33 cellular contexts compared by ENCODE assay signal in the genomic region with DNA sequence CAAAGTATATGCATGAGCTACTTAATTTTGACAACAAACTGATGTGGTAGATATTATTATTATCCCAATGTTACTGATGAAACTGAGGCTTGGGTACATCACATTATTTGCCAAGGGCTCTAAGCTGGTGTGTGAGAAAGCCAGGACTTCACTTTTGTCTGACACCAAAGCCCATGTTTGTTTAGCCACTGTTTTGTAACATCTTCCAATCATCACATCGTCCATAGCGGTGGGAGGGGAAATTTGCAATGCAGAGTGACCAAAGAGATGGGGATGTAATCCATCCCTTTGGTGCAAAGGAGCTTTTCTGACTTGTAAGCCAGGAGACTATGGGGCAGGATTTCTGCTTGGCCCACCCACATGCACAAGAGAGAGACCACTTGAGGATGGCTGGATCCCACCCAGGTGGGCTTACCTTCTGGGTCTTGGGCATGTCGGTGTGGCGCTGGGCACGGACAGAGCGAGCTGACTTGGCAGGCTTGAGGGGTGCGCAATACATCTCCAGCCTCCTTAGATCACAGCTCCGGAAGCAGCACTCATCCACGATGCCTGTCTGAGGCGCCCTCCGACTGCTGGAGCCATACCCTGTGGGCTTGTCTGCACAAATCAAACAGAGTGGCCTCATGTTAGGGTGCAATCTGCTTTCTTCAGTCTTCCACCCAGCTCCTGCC.
"Had no signal": no experiment of that assay in that cellular context is flagged by ENCODE, and none has a peak within 500 bp of the region (broad histone marks: within the 10 kb centered on the region; RNA-seq: fewer than 3 reads in every experiment).

No MANE protein-coding gene starts in this region.

- H3K36me3 ChIP-seq: adrenal gland, brain microvascular endothelial cell, breast epithelium had no signal

- H3K27ac ChIP-seq: adrenal gland, body of pancreas, brain microvascular endothelial cell, breast epithelium, VCaP had no signal

- H3K4me3 ChIP-seq: adrenal gland, body of pancreas, breast epithelium had no signal

- FAIRE-seq: astrocyte, TTC549 had no signal

- DNase-seq: activated B cell treated with CpG ODN at 0.5 μM for 24 hours; activated CD4-positive, alpha-beta memory T cell treated with anti-CD3 and anti-CD28 coated beads for 36 hours; activated CD4-positive, alpha-beta T cell treated with anti-CD3 and anti-CD28 coated beads for 4 hours; activated CD4-positive, alpha-beta T cell treated with anti-CD3 and anti-CD28 coated beads, Interleukin-2, amount 10 ng/mL, durations not matched to agents 24 days and 14 days; activated CD4-positive, alpha-beta T cell treated with anti-CD3 and anti-CD28 coated beads, Interleukin-2, amount 50 U/mL, for 1 hour; activated CD4-positive, alpha-beta T cell treated with anti-CD3 and anti-CD28 coated beads, Interleukin-2, amount 50 U/mL, for 4 hours; activated CD4-positive, CD25-positive, alpha-beta regulatory T cell treated with anti-CD3 and anti-CD28 coated beads, Interleukin-2, amount 50 U/mL, for 72 hours; activated CD8-positive, alpha-beta memory T cell treated with anti-CD3 and anti-CD28 coated beads, Interleukin-2, amount 50 U/mL, for 4 hours; activated CD8-positive, alpha-beta T cell treated with anti-CD3 and anti-CD28 coated beads for 36 hours; activated effector memory CD4-positive, alpha-beta T cell treated with anti-CD3 and anti-CD28 coated beads, Interleukin-2, amount 50 U/mL, for 16 hours; activated gamma-delta T cell treated with Interleukin-2 at 50 U/mL for 16 hours; activated naive CD4-positive, alpha-beta T cell; activated naive CD4-positive, alpha-beta T cell treated with anti-CD3 and anti-CD28 coated beads for 36 hours; activated naive CD4-positive, alpha-beta T cell treated with anti-CD3 and anti-CD28 coated beads, Interleukin-2, amount 50 U/mL, for 16 hours; activated naive CD8-positive, alpha-beta T cell treated with anti-CD3 and anti-CD28 coated beads for 36 hours; activated T-cell treated with anti-CD3 and anti-CD28 coated beads for 4 hours; activated T-cell treated with anti-CD3 and anti-CD28 coated beads, Interleukin-2, amount 50 U/mL, for 1 hour; activated T-cell treated with anti-CD3 and anti-CD28 coated beads, Interleukin-2, amount 50 U/mL, for 4 hours; activated T-cell treated with anti-CD3 and anti-CD28 coated beads, Interleukin-2, amount 50 U/mL, for 72 hours; adrenal gland; amniotic stem cell; body of pancreas; brain microvascular endothelial cell; central memory CD4-positive, alpha-beta T cell; T-cell; T-helper 17 cell; T-helper 9 cell had no signal

- ATAC-seq: activated CD8-positive, alpha-beta T cell treated with anti-CD3 and anti-CD28 coated beads for 36 hours; activated naive CD4-positive, alpha-beta T cell treated with anti-CD3 and anti-CD28 coated beads, Interleukin-2, amount 50 U/mL, for 72 hours; activated T-cell treated with anti-CD3 and anti-CD28 coated beads, Interleukin-2, amount 50 U/mL, for 4 hours; activated T-cell treated with anti-CD3 and anti-CD28 coated beads, Interleukin-2, amount 50 U/mL, for 72 hours; activated T-helper 17 cell treated with anti-CD3 and anti-CD28 coated beads, Interleukin-2, amount 50 U/mL, for 72 hours; body of pancreas; T-cell; T-helper 17 cell had no signal

- H3K9me3 ChIP-seq: adrenal gland, body of pancreas, breast epithelium had no signal

- H3K4me1 ChIP-seq: adrenal gland, body of pancreas, breast epithelium had no signal

- H3K27me3 ChIP-seq: adrenal gland, body of pancreas, brain microvascular endothelial cell, breast epithelium had no signal
